ENCODE assay signal across 9 cellular contexts in the genomic region with DNA sequence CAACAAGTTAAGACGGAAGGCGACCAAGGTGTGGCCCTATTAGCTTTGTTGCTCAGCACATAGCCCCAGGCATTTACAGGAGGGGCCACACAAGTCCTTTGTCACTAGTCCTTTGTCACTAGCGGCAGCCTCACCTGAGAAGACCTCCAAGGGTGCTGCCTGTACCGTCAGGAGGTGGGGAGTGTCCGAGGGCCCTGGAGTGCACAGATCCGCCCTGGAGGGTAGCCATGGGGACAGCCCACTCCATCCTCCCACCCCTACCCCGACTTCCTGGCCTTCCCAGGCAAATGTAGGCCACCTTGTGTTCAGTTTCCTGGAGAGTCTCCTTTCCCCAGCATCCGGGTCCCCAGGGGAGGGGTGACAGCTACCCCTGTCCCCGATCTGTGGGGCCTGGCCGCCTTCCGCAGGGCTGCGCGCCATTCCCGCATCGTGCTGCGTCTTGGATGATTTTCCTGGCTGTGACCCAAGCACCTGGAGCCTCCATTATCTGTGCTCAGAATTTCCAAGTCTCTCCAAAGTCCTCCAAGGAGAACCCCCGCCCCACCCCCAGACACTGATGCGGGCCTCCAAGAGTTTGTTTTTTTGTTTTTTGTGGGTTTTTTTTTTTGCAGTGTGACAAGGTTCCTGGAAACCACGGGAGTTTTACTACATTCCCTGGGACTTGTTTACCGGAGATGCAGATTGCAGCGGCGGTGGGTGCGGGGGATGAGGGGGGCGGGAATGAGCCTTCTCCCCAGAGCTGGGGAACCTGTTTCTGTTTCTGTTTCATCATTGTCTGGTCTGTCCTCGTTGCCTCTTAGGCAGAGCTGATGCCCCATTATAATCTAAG. TPM values are rescaled to one million over a fixed set of nuclear protein-coding genes. Genes with fewer than 3 reads are reported as not detected.
DNase-seq lines count a peak whose midpoint lies in the region; ATAC-seq, FAIRE-seq and TF ChIP-seq lines count a peak whose summit lies in the region.
"Had no signal": no experiment of that assay in that cellular context is flagged by ENCODE, and none has a peak within 500 bp of the region (broad histone marks: within the 10 kb centered on the region; RNA-seq: fewer than 3 reads in every experiment).

No MANE protein-coding gene starts in this region.

- no peaks in the 10 kb centered on the region for H3K36me3 ChIP-seq in keratinocyte (ENCODE audit: control insufficient read depth in 2 of 2, extremely low read depth in 1 of 2, insufficient read depth in 2 of 2, low read length in 2 of 2)

- no peaks in the 10 kb centered on the region for H3K27me3 ChIP-seq in keratinocyte (ENCODE audit: control insufficient read depth, extremely low read depth, insufficient read depth, low read length)

- TF ChIP-seq CTCF in keratinocyte (optimal IDR thresholded peaks at IDR 0.05 in 1 of 3, IDR thresholded peaks at IDR 0.05 in 1 of 3, conservative IDR thresholded peaks at IDR 0.05 in 1 of 3; ENCODE audit: extremely low read depth in 1 of 3, insufficient read depth in 2 of 3, low read length in 3 of 3) (no peak), GM10266 (IDR thresholded peaks at IDR 0.05; ENCODE audit: control insufficient read depth, insufficient read depth, low read depth, missing control alignments) (no peak)

- H3K9me3 Mint-ChIP-seq in activated CD4-positive, alpha-beta T cell treated with anti-CD3 and anti-CD28 coated beads, Interleukin-2, amount 10 ng/mL, durations not matched to agents 7 days and 5 days, result no peaks in the 10 kb centered on the region
- H3K9me3 Mint-ChIP-seq in activated T-helper 1 cell treated with anti-CD3 and anti-CD28 coated beads, Interleukin-12 subunit alpha, Interleukin-12 subunit beta, Interleukin-2, Interleukin-4 antibody, amounts not matched to agents 30 ng/mL and 10 ng/mL and 1 ng/mL, durations not matched to agents 14 hours and 24 hours and 36 hours, result no peaks in the 10 kb centered on the region

- ATAC-seq in GM19397 (IDR thresholded peaks at IDR 0.05; ENCODE audit: unreplicated experiment), result no peak

- peak overlapping the region; percentile 55 for H3K4me2 ChIP-seq in keratinocyte (ENCODE audit: control insufficient read depth, extremely low read depth, insufficient read depth, low read depth, low read length)

- H3K9me3 ChIP-seq in keratinocyte (ENCODE audit: control insufficient read depth, low read depth, low read length), result no peaks in the 10 kb centered on the region

- no peaks in the 10 kb centered on the region for H3K79me2 ChIP-seq in keratinocyte (ENCODE audit: control insufficient read depth, insufficient read depth, low read length)

- peak; percentile 44 for DNase-seq in activated CD4-positive, alpha-beta T cell treated with anti-CD3 and anti-CD28 coated beads, Interleukin-2, amount 10 ng/mL, durations not matched to agents 7 days and 5 days
- DNase-seq in activated CD4-positive, alpha-beta T cell treated with anti-CD3 and anti-CD28 coated beads, Interleukin-2, amount 50 U/mL, for 1 hour, result no peak
- DNase-seq in activated T-helper 1 cell treated with anti-CD3 and anti-CD28 coated beads, Interleukin-12 subunit alpha, Interleukin-12 subunit beta, Interleukin-2, Interleukin-4 antibody, amounts not matched to agents 30 ng/mL and 10 ng/mL and 1 ng/mL, durations not matched to agents 14 hours and 24 hours and 36 hours (ENCODE audit: low spot score), result no peak
- no peak for DNase-seq in keratinocyte (ENCODE audit: low read depth, low spot score)
- DNase-seq in superior temporal gyrus (ENCODE audit: extremely low spot score), result peak; percentile 24
- no peak for DNase-seq in GM10266 (ENCODE audit: extremely low spot score)
- DNase-seq in GF-D8 (lab: John Stamatoyannopoulos, UW), result no peak

- H3K27ac ChIP-seq in keratinocyte (ENCODE audit: control insufficient read depth, insufficient read depth, low read length), result peak overlapping the region; percentile 21
- H3K27ac ChIP-seq: C4-2B had no signal

- peak overlapping the region in 1 of 3 experiments; percentile 25 for H3K4me3 ChIP-seq in keratinocyte (ENCODE audit: control insufficient read depth in 2 of 3, extremely low read depth in 1 of 3, insufficient read depth in 2 of 3, low read depth in 1 of 3, low read length in 3 of 3)

- dilution Hi-C loops in keratinocyte (cut with MboI; ENCODE audit: extremely low pct_ligation_motif_present, low sequenced_read_pairs), result no loop called here

- H3K9ac ChIP-seq in keratinocyte (ENCODE audit: control insufficient read depth, extremely low read depth, insufficient read depth, low read length), result peak overlapping the region; percentile 17

- CTCF ChIA-PET in activated CD4-positive, alpha-beta T cell treated with anti-CD3 and anti-CD28 coated beads, Interleukin-2, amount 10 ng/mL, durations not matched to agents 7 days and 5 days (lab: Charles Lee), result interaction anchor here (0.6 to 2.8 kb wide), 8 partner anchors 9 to 93 kb away, joined by 3 to 12 read pairs (median 4); no protein-coding TSS in a partner anchor

- no peaks in the 10 kb centered on the region for H3K36me3 Mint-ChIP-seq in activated CD4-positive, alpha-beta T cell treated with anti-CD3 and anti-CD28 coated beads, Interleukin-2, amount 10 ng/mL, durations not matched to agents 7 days and 5 days (ENCODE audit: low read depth)
- peaks cover 3% of the 10 kb centered on the region for H3K36me3 Mint-ChIP-seq in activated T-helper 1 cell treated with anti-CD3 and anti-CD28 coated beads, Interleukin-12 subunit alpha, Interleukin-12 subunit beta, Interleukin-2, Interleukin-4 antibody, amounts not matched to agents 30 ng/mL and 10 ng/mL and 1 ng/mL, durations not matched to agents 14 hours and 24 hours and 36 hours (ENCODE audit: low read depth)

- H3K27me3 Mint-ChIP-seq in activated CD4-positive, alpha-beta T cell treated with anti-CD3 and anti-CD28 coated beads, Interleukin-2, amount 10 ng/mL, durations not matched to agents 7 days and 5 days, result no peaks in the 10 kb centered on the region
- H3K27me3 Mint-ChIP-seq in activated T-helper 1 cell treated with anti-CD3 and anti-CD28 coated beads, Interleukin-12 subunit alpha, Interleukin-12 subunit beta, Interleukin-2, Interleukin-4 antibody, amounts not matched to agents 30 ng/mL and 10 ng/mL and 1 ng/mL, durations not matched to agents 14 hours and 24 hours and 36 hours (ENCODE audit: insufficient read depth), result no peaks in the 10 kb centered on the region

- intact Hi-C loops in activated T-helper 1 cell treated with anti-CD3 and anti-CD28 coated beads, Interleukin-12 subunit alpha, Interleukin-12 subunit beta, Interleukin-2, Interleukin-4 antibody, amounts not matched to agents 30 ng/mL and 10 ng/mL and 1 ng/mL, durations not matched to agents 14 hours and 24 hours and 36 hours (cut with micrococcal nuclease), result no loop called here

- peaks cover 3% of the 10 kb centered on the region for H3K9me1 ChIP-seq in keratinocyte (ENCODE audit: control insufficient read depth, extremely low read depth, insufficient read depth, low read length)

- H4K20me1 ChIP-seq in keratinocyte (ENCODE audit: control insufficient read depth, extremely low read depth, insufficient read depth, low read length), result no peaks in the 10 kb centered on the region

- H3K27ac Mint-ChIP-seq in activated CD4-positive, alpha-beta T cell treated with anti-CD3 and anti-CD28 coated beads, Interleukin-2, amount 10 ng/mL, durations not matched to agents 7 days and 5 days, result peak overlapping the region; percentile 88
- peak overlapping the region; percentile 83 for H3K27ac Mint-ChIP-seq in activated T-helper 1 cell treated with anti-CD3 and anti-CD28 coated beads, Interleukin-12 subunit alpha, Interleukin-12 subunit beta, Interleukin-2, Interleukin-4 antibody, amounts not matched to agents 30 ng/mL and 10 ng/mL and 1 ng/mL, durations not matched to agents 14 hours and 24 hours and 36 hours

- peak overlapping the region; percentile 64 for H2AFZ ChIP-seq in keratinocyte (ENCODE audit: control insufficient read depth, low read length)

- H3K4me1 ChIP-seq in keratinocyte (ENCODE audit: control insufficient read depth, extremely low read depth, insufficient read depth, low read length), result peaks cover 42% of the 10 kb centered on the region

- H3K4me1 Mint-ChIP-seq in activated CD4-positive, alpha-beta T cell treated with anti-CD3 and anti-CD28 coated beads, Interleukin-2, amount 10 ng/mL, durations not matched to agents 7 days and 5 days, result peaks cover 58% of the 10 kb centered on the region
- H3K4me1 Mint-ChIP-seq in activated T-helper 1 cell treated with anti-CD3 and anti-CD28 coated beads, Interleukin-12 subunit alpha, Interleukin-12 subunit beta, Interleukin-2, Interleukin-4 antibody, amounts not matched to agents 30 ng/mL and 10 ng/mL and 1 ng/mL, durations not matched to agents 14 hours and 24 hours and 36 hours (ENCODE audit: low read depth), result peaks cover 55% of the 10 kb centered on the region

- no peak overlapping the region for H3K4me3 Mint-ChIP-seq in activated CD4-positive, alpha-beta T cell treated with anti-CD3 and anti-CD28 coated beads, Interleukin-2, amount 10 ng/mL, durations not matched to agents 7 days and 5 days
- no peak overlapping the region for H3K4me3 Mint-ChIP-seq in activated T-helper 1 cell treated with anti-CD3 and anti-CD28 coated beads, Interleukin-12 subunit alpha, Interleukin-12 subunit beta, Interleukin-2, Interleukin-4 antibody, amounts not matched to agents 30 ng/mL and 10 ng/mL and 1 ng/mL, durations not matched to agents 14 hours and 24 hours and 36 hours

- POLR2A ChIA-PET in activated CD4-positive, alpha-beta T cell treated with anti-CD3 and anti-CD28 coated beads, Interleukin-2, amount 10 ng/mL, durations not matched to agents 7 days and 5 days (lab: Charles Lee), result no interaction called here

- FAIRE-seq in keratinocyte (lab: Jason Lieb, UNC), result no peak

RNA-seq across cellular contexts. Expression of a gene that starts 28.6 kb away (rescaled TPM):
- total RNA-seq in activated CD4-positive, alpha-beta T cell treated with anti-CD3 and anti-CD28 coated beads, Interleukin-2, amount 10 ng/mL, durations not matched to agents 7 days and 5 days, result not detected
- not detected in 2 replicates for total RNA-seq in activated T-helper 1 cell treated with anti-CD3 and anti-CD28 coated beads, Interleukin-12 subunit alpha, Interleukin-12 subunit beta, Interleukin-2, Interleukin-4 antibody, amounts not matched to agents 30 ng/mL and 10 ng/mL and 1 ng/mL, durations not matched to agents 14 hours and 24 hours and 36 hours
- not detected in 3 replicates for polyA plus RNA-seq in keratinocyte
- polyA plus RNA-seq in keratinocyte (2011; ENCODE audit: low read depth), result not detected
- polyA plus RNA-seq in keratinocyte (2011; cell fraction: cytosol; rRNA removed), result not detected in 2 replicates
- not detected in 2 replicates for polyA plus RNA-seq in keratinocyte (2011; cell fraction: nucleus; rRNA removed)
- polyA plus RNA-seq in keratinocyte (2012; ENCODE audit: low replicate concordance), result not detected in 2 replicates
- not detected in 3 replicates for polyA minus RNA-seq in keratinocyte
- not detected for polyA minus RNA-seq in keratinocyte (2011; cell fraction: cytosol; rRNA and poly(A)+ RNA removed)
- polyA minus RNA-seq in keratinocyte (2011; cell fraction: nucleus; rRNA and poly(A)+ RNA removed), result not detected in 2 replicates

Comparison
In these comparisons a context has a peak if more than half of its experiments do, and no peak if none do; other contexts are left out.
1. DNase-seq: peak in activated CD4-positive, alpha-beta T cell treated with anti-CD3 and anti-CD28 coated beads, Interleukin-2, amount 10 ng/mL, durations not matched to agents 7 days and 5 days (single experiment) and superior temporal gyrus (single experiment); none in activated CD4-positive, alpha-beta T cell treated with anti-CD3 and anti-CD28 coated beads, Interleukin-2, amount 50 U/mL, for 1 hour (single experiment), activated T-helper 1 cell treated with anti-CD3 and anti-CD28 coated beads, Interleukin-12 subunit alpha, Interleukin-12 subunit beta, Interleukin-2, Interleukin-4 antibody, amounts not matched to agents 30 ng/mL and 10 ng/mL and 1 ng/mL, durations not matched to agents 14 hours and 24 hours and 36 hours (single experiment), keratinocyte (single experiment), GM10266 (single experiment) and GF-D8 (single experiment).